ENCODE assay signal across 24 cellular contexts in genomic region chr4:184775854-184776555, GRCh38.
"Had no signal": no experiment of that assay in that cellular context is flagged by ENCODE, and none has a peak within 500 bp of the region (broad histone marks: within the 10 kb centered on the region; RNA-seq: fewer than 3 reads in every experiment).

No MANE protein-coding gene starts in this region.

- H3K4me1 Mint-ChIP-seq: activated B cell treated with CpG ODN at 0.5 μM for 24 hours; activated CD4-positive, alpha-beta T cell treated with anti-CD3 and anti-CD28 coated beads for 36 hours; activated naive CD4-positive, alpha-beta T cell treated with anti-CD3 and anti-CD28 coated beads, Interleukin-2, amount 10 ng/mL, durations not matched to agents 7 days and 5 days; endodermal cell; immature natural killer cell; naive B cell had no signal

- ATAC-seq: activated CD4-positive, alpha-beta T cell treated with anti-CD3 and anti-CD28 coated beads for 36 hours; activated T-cell treated with anti-CD3 and anti-CD28 coated beads, Interleukin-2, amount 50 U/mL, for 4 hours; mucosa of descending colon; upper lobe of right lung had no signal

- H3K9me3 Mint-ChIP-seq: activated B cell treated with CpG ODN at 0.5 μM for 24 hours; activated T-cell treated with anti-CD3 and anti-CD28 coated beads, Interleukin-2, amount 50 U/mL, for 4 hours; immature natural killer cell; naive B cell had no signal

- DNase-seq: activated B cell treated with CpG ODN at 0.5 μM for 24 hours; activated CD4-positive, alpha-beta T cell treated with anti-CD3 and anti-CD28 coated beads for 36 hours; activated CD4-positive, alpha-beta T cell treated with anti-CD3 and anti-CD28 coated beads, Interleukin-2, amount 50 U/mL, for 4 hours; activated CD8-positive, alpha-beta memory T cell treated with anti-CD3 and anti-CD28 coated beads for 24 hours; activated CD8-positive, alpha-beta memory T cell treated with anti-CD3 and anti-CD28 coated beads, Interleukin-2, amount 50 U/mL, for 48 hours; activated effector memory CD4-positive, alpha-beta T cell treated with Interleukin-2 at 50 U/mL for 16 hours; activated naive CD4-positive, alpha-beta T cell treated with anti-CD3 and anti-CD28 coated beads, Interleukin-2, amount 10 ng/mL, durations not matched to agents 7 days and 5 days; activated T-cell treated with anti-CD3 and anti-CD28 coated beads, Interleukin-2, amount 50 U/mL, for 4 hours; amygdala; cortex of kidney; endodermal cell; esophagus squamous epithelium; immature natural killer cell; lower lobe of right lung; mesendoderm; mucosa of descending colon; naive B cell; occipital lobe; spleen; stimulated activated CD4-positive, alpha-beta T cell treated with anti-CD3 and anti-CD28 coated beads, Interleukin-4, amount 100 ng/mL, for 1 hour; stimulated activated naive CD4-positive, alpha-beta T cell; T-helper 1 cell; T-helper 9 cell; upper lobe of right lung had no signal

- H3K27ac Mint-ChIP-seq: activated B cell treated with CpG ODN at 0.5 μM for 24 hours; activated CD4-positive, alpha-beta T cell treated with anti-CD3 and anti-CD28 coated beads for 36 hours; activated naive CD4-positive, alpha-beta T cell treated with anti-CD3 and anti-CD28 coated beads, Interleukin-2, amount 10 ng/mL, durations not matched to agents 7 days and 5 days; endodermal cell; immature natural killer cell had no signal

- H3K27me3 Mint-ChIP-seq: activated B cell treated with CpG ODN at 0.5 μM for 24 hours; activated CD4-positive, alpha-beta T cell treated with anti-CD3 and anti-CD28 coated beads for 36 hours; activated naive CD4-positive, alpha-beta T cell treated with anti-CD3 and anti-CD28 coated beads, Interleukin-2, amount 10 ng/mL, durations not matched to agents 7 days and 5 days; naive B cell had no signal

- H3K4me3 Mint-ChIP-seq: activated B cell treated with CpG ODN at 0.5 μM for 24 hours; activated CD4-positive, alpha-beta T cell treated with anti-CD3 and anti-CD28 coated beads for 36 hours; activated naive CD4-positive, alpha-beta T cell treated with anti-CD3 and anti-CD28 coated beads, Interleukin-2, amount 10 ng/mL, durations not matched to agents 7 days and 5 days; activated T-cell treated with anti-CD3 and anti-CD28 coated beads, Interleukin-2, amount 50 U/mL, for 4 hours; endodermal cell; immature natural killer cell; naive B cell had no signal
